ENCODE assay signal across 8 cellular contexts in genomic region chr18:23137093-23137640, GRCh38. TPM values are rescaled to one million over a fixed set of nuclear protein-coding genes. Genes with fewer than 3 reads are reported as not detected.
DNase-seq lines count a peak whose midpoint lies in the region; ATAC-seq and TF ChIP-seq lines count a peak whose summit lies in the region.

No MANE protein-coding gene starts in this region.

- TF ChIP-seq CTCF in BJ (IDR thresholded peaks at IDR 0.05; ENCODE audit: insufficient read depth, low read depth, low read length) (no peak), HL-60 (IDR thresholded peaks at IDR 0.05; ENCODE audit: insufficient read depth, low read length) (no peak), breast epithelium (IDR thresholded peaks at IDR 0.05) (no peak), GM10248 (IDR thresholded peaks at IDR 0.05; ENCODE audit: control extremely low read depth, extremely low read depth, low read depth, missing control alignments) (no peak)

- H3K27ac ChIP-seq in HL-60 (replicated peaks) (peak overlapping the region; percentile 65), breast epithelium (peak overlapping the region; percentile 89 to 90), muscle layer of duodenum (ENCODE audit: low read length) (peak overlapping the region; percentile 25)

- intact Hi-C loops in breast epithelium (cut with DNase I; ENCODE audit: low total_unique reads) = no loop called here

- H3K36me3 ChIP-seq in BJ (ENCODE audit: control insufficient read depth, insufficient read depth, low read length) = no peaks in the 10 kb centered on the region
- H3K36me3 ChIP-seq in breast epithelium = no peaks in the 10 kb centered on the region
- H3K36me3 ChIP-seq in muscle layer of duodenum (ENCODE audit: control insufficient read depth in 1 of 2, insufficient read depth in 2 of 2, low read length in 2 of 2) = no peaks in the 10 kb centered on the region

- no peak for DNase-seq in BJ (ENCODE audit: low read depth)
- peak in 1 of 2 experiments; percentile 55 for DNase-seq in HL-60 (ENCODE audit: low read depth in 1 of 2, low spot score in 1 of 2)
- DNase-seq in breast epithelium (ENCODE audit: low spot score in 2 of 2) = no peak
- no peak for DNase-seq in GM10248 (ENCODE audit: extremely low spot score)
- DNase-seq in NCI-H1694 (lab: John Stamatoyannopoulos, UW) = no peak

- H3K27me3 ChIP-seq in BJ (ENCODE audit: control insufficient read depth, insufficient read depth, low read length) (no peaks in the 10 kb centered on the region), HL-60 (ENCODE audit: insufficient read depth, poor library complexity, severe bottlenecking) (no peaks in the 10 kb centered on the region), breast epithelium (no peaks in the 10 kb centered on the region), muscle layer of duodenum (ENCODE audit: low read depth, low read length) (no peaks in the 10 kb centered on the region)

- H3K9me3 ChIP-seq in breast epithelium = no peaks in the 10 kb centered on the region
- no peaks in the 10 kb centered on the region for H3K9me3 ChIP-seq in muscle layer of duodenum (ENCODE audit: control insufficient read depth in 1 of 2, low read length in 2 of 2)

- TF ChIP-seq POLR2A in breast epithelium (IDR thresholded peaks at IDR 0.05) = no peak

- peaks cover 0 to 14% of the 10 kb centered on the region in 2 donors for H3K4me1 ChIP-seq in breast epithelium
- H3K4me1 ChIP-seq in muscle layer of duodenum (ENCODE audit: control insufficient read depth in 1 of 2, insufficient read depth in 2 of 2, low read length in 2 of 2) = peaks cover 3 to 18% of the 10 kb centered on the region in 2 donors

- ATAC-seq in HG03520 (IDR thresholded peaks at IDR 0.05; ENCODE audit: unreplicated experiment) (no peak), GM19395 (IDR thresholded peaks at IDR 0.05; ENCODE audit: unreplicated experiment) (no peak)

- CTCF ChIA-PET in BJ (lab: Yijun Ruan, JAX) = interaction anchor here (1.1 to 2.0 kb wide), 3 partner anchors 19 to 122 kb away, joined by 4 to 9 read pairs (median 4); no protein-coding TSS in a partner anchor
- CTCF ChIA-PET in GM10248 (lab: Yijun Ruan, JAX) = interaction anchor here (1.1 to 2.6 kb wide), 6 partner anchors 9 to 275 kb away, joined by 3 to 8 read pairs (median 4); no protein-coding TSS in a partner anchor

- H3K4me3 ChIP-seq in BJ (ENCODE audit: low read depth, low read length) (peak overlapping the region; percentile 49), HL-60 (replicated peaks; ENCODE audit: insufficient read depth, low read length) (peak overlapping the region; percentile 61; the same call in 1 of the 2 replicates), breast epithelium (peak overlapping the region; percentile 56 to 90 (median 78)), muscle layer of duodenum (ENCODE audit: low read depth in 1 of 2, low read length in 2 of 2) (peak overlapping the region; percentile 51 to 66)

- POLR2A ChIA-PET in BJ (lab: Charles Lee) (no interaction called here), GM10248 (lab: Yijun Ruan, JAX) (no interaction called here)

RNA-seq across cellular contexts. Expression of gene CABLES1, which starts 1.9 kb away (rescaled TPM):
- polyA plus RNA-seq in BJ (2011; rRNA removed) = 4.3 and 5.4 TPM in 2 replicates
- polyA minus RNA-seq in BJ (2011; rRNA and poly(A)+ RNA removed) = 5.0 TPM in 2 replicates
- 10 to 100 TPM; 18.1 to 28.7 (median 22.3) TPM for total RNA-seq in breast epithelium

Comparison
In these comparisons a context has a peak if more than half of its experiments do, and no peak if none do; other contexts are left out.
1. H3K27ac ChIP-seq: peak in every context shown above with its lines; median percentile 90 in breast epithelium; 65 in HL-60; 25 in muscle layer of duodenum.